In the genomic region with DNA sequence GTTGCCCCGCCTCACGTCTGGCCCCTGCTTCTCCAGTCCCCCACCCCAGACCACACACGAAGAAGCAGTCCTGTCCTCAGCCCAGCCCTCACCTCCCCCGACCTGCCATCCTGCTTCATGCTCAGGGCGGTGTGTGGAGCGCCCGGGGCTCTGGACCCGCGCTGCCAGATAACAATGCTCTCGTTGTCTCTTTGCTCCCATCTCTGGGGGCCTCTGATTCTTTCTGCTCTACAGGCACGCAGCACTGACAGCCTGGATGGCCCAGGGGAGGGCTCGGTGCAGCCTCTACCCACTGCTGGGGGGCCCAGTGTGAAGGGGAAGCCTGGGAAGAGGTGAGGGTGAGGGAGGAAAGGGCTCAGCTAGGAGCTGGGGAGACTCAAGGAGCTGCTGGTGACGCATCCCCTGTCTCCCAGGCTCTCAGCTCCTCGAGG, we compare ENCODE assay signal across 15 cellular contexts. TPM values are rescaled to one million over a fixed set of nuclear protein-coding genes. Genes with fewer than 3 reads are reported as not detected.
DNase-seq lines count a peak whose midpoint lies in the region; ATAC-seq lines count a peak whose summit lies in the region.
"Had no signal": no experiment of that assay in that cellular context is flagged by ENCODE, and none has a peak within 500 bp of the region (broad histone marks: within the 10 kb centered on the region; RNA-seq: fewer than 3 reads in every experiment).

No MANE protein-coding gene starts in this region.

- H3K27ac Mint-ChIP-seq in activated CD4-positive, alpha-beta T cell treated with anti-CD3 and anti-CD28 coated beads, Interleukin-2, amount 10 ng/mL, durations not matched to agents 24 days and 14 days: no peak overlapping the region
- H3K27ac Mint-ChIP-seq: activated naive CD8-positive, alpha-beta T cell treated with anti-CD3 and anti-CD28 coated beads, Interleukin-2, amount 50 U/mL, for 24 hours; dendritic cell treated with granulocyte-macrophage colony-stimulating factor and Interleukin-4, amounts not matched to agents 40 ng/mL and 50 ng/mL, for 4 days had no signal

- ATAC-seq in GM18520 (IDR thresholded peaks at IDR 0.05; ENCODE audit: unreplicated experiment): no peak
- ATAC-seq: activated naive CD8-positive, alpha-beta T cell treated with anti-CD3 and anti-CD28 coated beads, Interleukin-2, amount 50 U/mL, for 24 hours; upper lobe of right lung had no signal

- intact Hi-C loops in activated CD4-positive, alpha-beta T cell treated with anti-CD3 and anti-CD28 coated beads, Interleukin-2, amount 10 ng/mL, durations not matched to agents 24 days and 14 days (cut with micrococcal nuclease): loop anchor here (5.0 kb wide), 1 partner anchor 90 kb away; the partner anchor contains the start of gene APLP1

- DNase-seq in activated CD4-positive, alpha-beta T cell treated with anti-CD3 and anti-CD28 coated beads, Interleukin-2, amount 10 ng/mL, durations not matched to agents 24 days and 14 days: no peak
- no peak for DNase-seq in activated CD4-positive, alpha-beta T cell treated with anti-CD3 and anti-CD28 coated beads for 4 hours
- DNase-seq in hippocampal formation (lab: John Stamatoyannopoulos, UW) (peak; percentile 12 to 36), putamen (ENCODE audit: low spot score) (peak; percentile 49)
- DNase-seq in effector CD4-positive, alpha-beta T cell: no peak
- DNase-seq: 8988T; activated naive CD8-positive, alpha-beta T cell treated with anti-CD3 and anti-CD28 coated beads, Interleukin-2, amount 50 U/mL, for 24 hours; MV-4-11; NCI-H345; occipital lobe; PC-9; stimulated activated CD4-positive, alpha-beta T cell treated with anti-CD3 and anti-CD28 coated beads, Interleukin-12 subunit alpha, Interleukin-12 subunit beta, amount 100 ng/mL, for 4 hours; upper lobe of right lung had no signal

- H3K27me3 Mint-ChIP-seq in activated CD4-positive, alpha-beta T cell treated with anti-CD3 and anti-CD28 coated beads, Interleukin-2, amount 10 ng/mL, durations not matched to agents 24 days and 14 days: no peaks in the 10 kb centered on the region
- H3K27me3 Mint-ChIP-seq: activated naive CD8-positive, alpha-beta T cell treated with anti-CD3 and anti-CD28 coated beads, Interleukin-2, amount 50 U/mL, for 24 hours had no signal

- peaks cover 16% of the 10 kb centered on the region for H3K36me3 Mint-ChIP-seq in activated CD4-positive, alpha-beta T cell treated with anti-CD3 and anti-CD28 coated beads, Interleukin-2, amount 10 ng/mL, durations not matched to agents 24 days and 14 days (ENCODE audit: low read depth)

- peak overlapping the region; percentile 88 for H3K4me3 Mint-ChIP-seq in activated CD4-positive, alpha-beta T cell treated with anti-CD3 and anti-CD28 coated beads, Interleukin-2, amount 10 ng/mL, durations not matched to agents 24 days and 14 days
- H3K4me3 Mint-ChIP-seq: activated naive CD8-positive, alpha-beta T cell treated with anti-CD3 and anti-CD28 coated beads, Interleukin-2, amount 50 U/mL, for 24 hours; dendritic cell treated with granulocyte-macrophage colony-stimulating factor and Interleukin-4, amounts not matched to agents 40 ng/mL and 50 ng/mL, for 4 days had no signal

- no peaks in the 10 kb centered on the region for H3K9me3 Mint-ChIP-seq in activated CD4-positive, alpha-beta T cell treated with anti-CD3 and anti-CD28 coated beads, Interleukin-2, amount 10 ng/mL, durations not matched to agents 24 days and 14 days
- H3K9me3 Mint-ChIP-seq: activated naive CD8-positive, alpha-beta T cell treated with anti-CD3 and anti-CD28 coated beads, Interleukin-2, amount 50 U/mL, for 24 hours; dendritic cell treated with granulocyte-macrophage colony-stimulating factor and Interleukin-4, amounts not matched to agents 40 ng/mL and 50 ng/mL, for 4 days had no signal

- peaks cover 26% of the 10 kb centered on the region for H3K4me1 Mint-ChIP-seq in activated CD4-positive, alpha-beta T cell treated with anti-CD3 and anti-CD28 coated beads, Interleukin-2, amount 10 ng/mL, durations not matched to agents 24 days and 14 days

RNA-seq across cellular contexts. Expression of gene ARHGAP33, which starts 2.1 kb away (rescaled TPM):
- total RNA-seq in activated CD4-positive, alpha-beta T cell treated with anti-CD3 and anti-CD28 coated beads, Interleukin-2, amount 10 ng/mL, durations not matched to agents 24 days and 14 days: 24.6 and 26.4 TPM in 2 replicates

RNA-seq across cellular contexts. Expression of gene PROSER3, which starts 19.4 kb away (rescaled TPM):
- total RNA-seq in activated CD4-positive, alpha-beta T cell treated with anti-CD3 and anti-CD28 coated beads, Interleukin-2, amount 10 ng/mL, durations not matched to agents 24 days and 14 days: 35.2 and 43.6 TPM in 2 replicates

RNA-seq across cellular contexts. Expression of gene HSPB6, which starts 20.6 kb away (rescaled TPM):
- 0.42 TPM in 1 of 2 replicates, not detected in the other for total RNA-seq in activated CD4-positive, alpha-beta T cell treated with anti-CD3 and anti-CD28 coated beads, Interleukin-2, amount 10 ng/mL, durations not matched to agents 24 days and 14 days

RNA-seq across cellular contexts. Expression of gene LIN37, which starts 29.1 kb away (rescaled TPM):
- total RNA-seq in activated CD4-positive, alpha-beta T cell treated with anti-CD3 and anti-CD28 coated beads, Interleukin-2, amount 10 ng/mL, durations not matched to agents 24 days and 14 days: 7.7 and 11.1 TPM in 2 replicates

RNA-seq across cellular contexts. Expression of gene PSENEN, which starts 32.0 kb away (rescaled TPM):
- total RNA-seq in activated CD4-positive, alpha-beta T cell treated with anti-CD3 and anti-CD28 coated beads, Interleukin-2, amount 10 ng/mL, durations not matched to agents 24 days and 14 days: 44.9 and 46.7 TPM in 2 replicates

Comparison
In these comparisons a context has a peak if more than half of its experiments do, and no peak if none do; other contexts are left out.
1. DNase-seq: peak in hippocampal formation (2 of 2) and putamen (single experiment); none in activated CD4-positive, alpha-beta T cell treated with anti-CD3 and anti-CD28 coated beads, Interleukin-2, amount 10 ng/mL, durations not matched to agents 24 days and 14 days (single experiment), activated CD4-positive, alpha-beta T cell treated with anti-CD3 and anti-CD28 coated beads for 4 hours (0 of 2) and effector CD4-positive, alpha-beta T cell (single experiment).